Comparison of ENCODE assay signal across 30 cellular contexts in genomic region chr6:110317646-110318045, GRCh38. TPM values are rescaled to one million over a fixed set of nuclear protein-coding genes. Genes with fewer than 3 reads are reported as not detected.
"Had no signal": no experiment of that assay in that cellular context is flagged by ENCODE, and none has a peak within 500 bp of the region (broad histone marks: within the 10 kb centered on the region; RNA-seq: fewer than 3 reads in every experiment).

No MANE protein-coding gene starts in this region.

- H3K4me3 Mint-ChIP-seq: activated B cell treated with CpG ODN at 0.5 μM for 24 hours; activated CD4-positive, alpha-beta memory T cell treated with anti-CD3 and anti-CD28 coated beads for 36 hours; activated naive CD8-positive, alpha-beta T cell; activated T-cell treated with anti-CD3 and anti-CD28 coated beads, Interleukin-2, amount 50 U/mL, for 24 hours; activated T-cell treated with anti-CD3 and anti-CD28 coated beads, Interleukin-2, amount 50 U/mL, for 72 hours; brain; central memory CD8-positive, alpha-beta T cell; effector memory CD8-positive, alpha-beta T cell had no signal

- H3K4me1 Mint-ChIP-seq: central memory CD8-positive, alpha-beta T cell had no signal

- H3K36me3 ChIP-seq: breast epithelium, cardiac muscle cell, gastrocnemius medialis, heart left ventricle had no signal

- H3K27me3 ChIP-seq: ascending aorta, breast epithelium, cardiac muscle cell, esophagus muscularis mucosa, gastrocnemius medialis, heart left ventricle had no signal

- H3K4me1 ChIP-seq: ascending aorta, breast epithelium, foreskin keratinocyte, gastrocnemius medialis, heart left ventricle had no signal

- H3K27ac Mint-ChIP-seq: activated B cell treated with CpG ODN at 0.5 μM for 24 hours; activated CD4-positive, alpha-beta memory T cell treated with anti-CD3 and anti-CD28 coated beads for 36 hours; activated naive CD8-positive, alpha-beta T cell; activated T-cell treated with anti-CD3 and anti-CD28 coated beads, Interleukin-2, amount 50 U/mL, for 24 hours; activated T-cell treated with anti-CD3 and anti-CD28 coated beads, Interleukin-2, amount 50 U/mL, for 72 hours; effector memory CD8-positive, alpha-beta T cell had no signal

- H3K4me3 ChIP-seq: ascending aorta, breast epithelium, cardiac muscle cell, coronary artery, esophagus muscularis mucosa, gastrocnemius medialis, heart left ventricle had no signal

- ATAC-seq: activated CD4-positive, CD25-positive, alpha-beta regulatory T cell treated with anti-CD3 and anti-CD28 coated beads, Interleukin-2, amount 50 U/mL, for 24 hours; activated T-cell treated with anti-CD3 and anti-CD28 coated beads, Interleukin-2, amount 50 U/mL, for 72 hours; effector memory CD8-positive, alpha-beta T cell; foreskin keratinocyte; gastrocnemius medialis; heart left ventricle had no signal

- H3K27ac ChIP-seq: ascending aorta, breast epithelium, cardiac muscle cell, coronary artery, esophagus muscularis mucosa, foreskin keratinocyte, gastrocnemius medialis, heart left ventricle had no signal

- H3K9me3 ChIP-seq: ascending aorta, breast epithelium, esophagus muscularis mucosa, gastrocnemius medialis, heart left ventricle had no signal

- H3K27me3 Mint-ChIP-seq: activated naive CD8-positive, alpha-beta T cell; brain; central memory CD8-positive, alpha-beta T cell had no signal

- DNase-seq: activated B cell treated with CpG ODN at 0.5 μM for 24 hours; activated CD4-positive, alpha-beta memory T cell treated with anti-CD3 and anti-CD28 coated beads for 36 hours; activated CD4-positive, alpha-beta T cell treated with anti-CD3 and anti-CD28 coated beads for 48 hours; activated CD8-positive, alpha-beta memory T cell treated with anti-CD3 and anti-CD28 coated beads, Interleukin-2, amount 50 U/mL, for 48 hours; activated gamma-delta T cell; activated naive CD4-positive, alpha-beta T cell; activated naive CD4-positive, alpha-beta T cell treated with anti-CD3 and anti-CD28 coated beads, Interleukin-2, amount 50 U/mL, for 16 hours; activated T-cell treated with anti-CD3 and anti-CD28 coated beads for 4 hours; activated T-cell treated with anti-CD3 and anti-CD28 coated beads, Interleukin-2, amount 50 U/mL, for 24 hours; activated T-cell treated with anti-CD3 and anti-CD28 coated beads, Interleukin-2, amount 50 U/mL, for 72 hours; amniotic stem cell; dermis blood vessel endothelial cell; effector CD4-positive, alpha-beta T cell; effector memory CD8-positive, alpha-beta T cell; erythroblast; foreskin keratinocyte; gastrocnemius medialis; glutamatergic neuron; heart left ventricle; T-helper 2 cell had no signal

- H3K9me3 Mint-ChIP-seq: activated B cell treated with CpG ODN at 0.5 μM for 24 hours; activated CD4-positive, alpha-beta memory T cell treated with anti-CD3 and anti-CD28 coated beads for 36 hours; activated T-cell treated with anti-CD3 and anti-CD28 coated beads, Interleukin-2, amount 50 U/mL, for 24 hours; activated T-cell treated with anti-CD3 and anti-CD28 coated beads, Interleukin-2, amount 50 U/mL, for 72 hours; brain; central memory CD8-positive, alpha-beta T cell; effector memory CD8-positive, alpha-beta T cell had no signal

- H3K36me3 Mint-ChIP-seq: activated CD4-positive, alpha-beta memory T cell treated with anti-CD3 and anti-CD28 coated beads for 36 hours; brain had no signal

RNA-seq across cellular contexts. Expression of gene METTL24, which starts 40.5 kb away (rescaled TPM):
- total RNA-seq: activated B cell treated with CpG ODN at 0.5 μM for 24 hours; activated CD4-positive, alpha-beta memory T cell treated with anti-CD3 and anti-CD28 coated beads for 36 hours; activated T-cell treated with anti-CD3 and anti-CD28 coated beads, Interleukin-2, amount 50 U/mL, for 72 hours; dermis blood vessel endothelial cell; foreskin keratinocyte; gastrocnemius medialis; T-helper 1 cell treated with Interleukin-12 subunit alpha and Interleukin-12 subunit beta and Interleukin-4 antibody, amounts not matched to agents 30 ng/mL and 1 ng/mL, for 36 hours had no signal
- polyA plus RNA-seq: foreskin keratinocyte, heart left ventricle had no signal
